Comparison of ENCODE assay signal across 1 cellular context in the genomic region with DNA sequence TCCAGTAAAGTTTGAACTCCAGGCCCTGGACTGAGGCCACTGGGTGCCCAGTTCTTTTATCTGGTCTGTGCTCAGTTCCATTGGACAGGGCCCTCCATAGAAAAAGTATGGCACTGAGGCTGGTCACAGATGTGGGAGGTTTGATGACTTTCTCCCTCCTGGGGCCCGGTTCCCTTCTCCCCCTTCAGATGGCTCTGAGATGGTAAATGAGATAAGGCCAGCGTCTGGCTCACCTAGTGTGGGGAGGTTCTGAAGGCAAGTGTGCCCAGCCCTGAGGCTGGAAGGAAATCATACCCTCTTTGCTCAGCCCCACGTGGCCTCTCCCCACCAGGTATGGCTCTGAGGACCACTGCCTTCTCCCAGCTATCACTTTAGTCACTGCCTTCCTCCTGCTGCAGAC.
TF ChIP-seq lines count a peak whose summit lies in the region.

No MANE protein-coding gene starts in this region.

TF ChIP-seq in GM23338, 12 proteins besides CTCF, POLR2A, EP300 and RAD21:
- TF ChIP-seq JUNB (IDR thresholded peaks at IDR 0.05; ENCODE audit: unreplicated experiment) (no peak), STAT1 (IDR thresholded peaks at IDR 0.05; ENCODE audit: unreplicated experiment) (no peak), CREB1 (CRISPR knock-in tag; IDR thresholded peaks at IDR 0.05; ENCODE audit: low read depth) (no peak), EZH2phosphoT487 (IDR thresholded peaks at IDR 0.05; ENCODE audit: unreplicated experiment) (no peak), POLR2AphosphoS5 (IDR thresholded peaks at IDR 0.05; ENCODE audit: low read depth) (no peak), EZH2 (IDR thresholded peaks at IDR 0.05; ENCODE audit: low read depth, unreplicated experiment) (no peak), ZNF114 (CRISPR knock-in tag; IDR thresholded peaks at IDR 0.05) (no peak), NANOG (IDR thresholded peaks at IDR 0.05; ENCODE audit: borderline replicate concordance) (no peak), ZNF331 (CRISPR knock-in tag; IDR thresholded peaks at IDR 0.05; ENCODE audit: low read depth) (no peak)
- TF ChIP-seq, protein P1, sequence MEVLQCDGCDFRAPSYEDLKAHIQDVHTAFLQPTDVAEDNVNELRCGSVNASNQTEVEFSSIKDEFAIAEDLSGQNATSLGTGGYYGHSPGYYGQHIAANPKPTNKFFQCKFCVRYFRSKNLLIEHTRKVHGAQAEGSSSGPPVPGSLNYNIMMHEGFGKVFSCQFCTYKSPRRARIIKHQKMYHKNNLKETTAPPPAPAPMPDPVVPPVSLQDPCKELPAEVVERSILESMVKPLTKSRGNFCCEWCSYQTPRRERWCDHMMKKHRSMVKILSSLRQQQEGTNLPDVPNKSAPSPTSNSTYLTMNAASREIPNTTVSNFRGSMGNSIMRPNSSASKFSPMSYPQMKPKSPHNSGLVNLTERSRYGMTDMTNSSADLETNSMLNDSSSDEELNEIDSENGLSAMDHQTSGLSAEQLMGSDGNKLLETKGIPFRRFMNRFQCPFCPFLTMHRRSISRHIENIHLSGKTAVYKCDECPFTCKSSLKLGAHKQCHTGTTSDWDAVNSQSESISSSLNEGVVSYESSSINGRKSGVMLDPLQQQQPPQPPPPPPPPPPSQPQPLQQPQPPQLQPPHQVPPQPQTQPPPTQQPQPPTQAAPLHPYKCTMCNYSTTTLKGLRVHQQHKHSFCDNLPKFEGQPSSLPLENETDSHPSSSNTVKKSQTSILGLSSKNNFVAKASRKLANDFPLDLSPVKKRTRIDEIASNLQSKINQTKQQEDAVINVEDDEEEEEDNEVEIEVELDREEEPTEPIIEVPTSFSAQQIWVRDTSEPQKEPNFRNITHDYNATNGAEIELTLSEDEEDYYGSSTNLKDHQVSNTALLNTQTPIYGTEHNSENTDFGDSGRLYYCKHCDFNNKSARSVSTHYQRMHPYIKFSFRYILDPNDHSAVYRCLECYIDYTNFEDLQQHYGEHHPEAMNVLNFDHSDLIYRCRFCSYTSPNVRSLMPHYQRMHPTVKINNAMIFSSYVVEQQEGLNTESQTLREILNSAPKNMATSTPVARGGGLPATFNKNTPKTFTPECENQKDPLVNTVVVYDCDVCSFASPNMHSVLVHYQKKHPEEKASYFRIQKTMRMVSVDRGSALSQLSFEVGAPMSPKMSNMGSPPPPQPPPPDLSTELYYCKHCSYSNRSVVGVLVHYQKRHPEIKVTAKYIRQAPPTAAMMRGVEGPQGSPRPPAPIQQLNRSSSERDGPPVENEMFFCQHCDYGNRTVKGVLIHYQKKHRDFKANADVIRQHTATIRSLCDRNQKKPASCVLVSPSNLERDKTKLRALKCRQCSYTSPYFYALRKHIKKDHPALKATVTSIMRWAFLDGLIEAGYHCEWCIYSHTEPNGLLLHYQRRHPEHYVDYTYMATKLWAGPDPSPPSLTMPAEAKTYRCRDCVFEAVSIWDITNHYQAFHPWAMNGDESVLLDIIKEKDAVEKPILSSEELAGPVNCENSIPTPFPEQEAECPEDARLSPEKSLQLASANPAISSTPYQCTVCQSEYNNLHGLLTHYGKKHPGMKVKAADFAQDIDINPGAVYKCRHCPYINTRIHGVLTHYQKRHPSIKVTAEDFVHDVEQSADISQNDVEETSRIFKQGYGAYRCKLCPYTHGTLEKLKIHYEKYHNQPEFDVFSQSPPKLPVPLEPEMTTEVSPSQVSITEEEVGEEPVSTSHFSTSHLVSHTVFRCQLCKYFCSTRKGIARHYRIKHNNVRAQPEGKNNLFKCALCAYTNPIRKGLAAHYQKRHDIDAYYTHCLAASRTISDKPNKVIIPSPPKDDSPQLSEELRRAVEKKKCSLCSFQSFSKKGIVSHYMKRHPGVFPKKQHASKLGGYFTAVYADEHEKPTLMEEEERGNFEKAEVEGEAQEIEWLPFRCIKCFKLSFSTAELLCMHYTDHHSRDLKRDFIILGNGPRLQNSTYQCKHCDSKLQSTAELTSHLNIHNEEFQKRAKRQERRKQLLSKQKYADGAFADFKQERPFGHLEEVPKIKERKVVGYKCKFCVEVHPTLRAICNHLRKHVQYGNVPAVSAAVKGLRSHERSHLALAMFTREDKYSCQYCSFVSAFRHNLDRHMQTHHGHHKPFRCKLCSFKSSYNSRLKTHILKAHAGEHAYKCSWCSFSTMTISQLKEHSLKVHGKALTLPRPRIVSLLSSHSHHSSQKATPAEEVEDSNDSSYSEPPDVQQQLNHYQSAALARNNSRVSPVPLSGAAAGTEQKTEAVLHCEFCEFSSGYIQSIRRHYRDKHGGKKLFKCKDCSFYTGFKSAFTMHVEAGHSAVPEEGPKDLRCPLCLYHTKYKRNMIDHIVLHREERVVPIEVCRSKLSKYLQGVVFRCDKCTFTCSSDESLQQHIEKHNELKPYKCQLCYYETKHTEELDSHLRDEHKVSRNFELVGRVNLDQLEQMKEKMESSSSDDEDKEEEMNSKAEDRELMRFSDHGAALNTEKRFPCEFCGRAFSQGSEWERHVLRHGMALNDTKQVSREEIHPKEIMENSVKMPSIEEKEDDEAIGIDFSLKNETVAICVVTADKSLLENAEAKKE (CRISPR knock-in tag; IDR thresholded peaks at IDR 0.05), result no peak
- TF ChIP-seq, protein P2, sequence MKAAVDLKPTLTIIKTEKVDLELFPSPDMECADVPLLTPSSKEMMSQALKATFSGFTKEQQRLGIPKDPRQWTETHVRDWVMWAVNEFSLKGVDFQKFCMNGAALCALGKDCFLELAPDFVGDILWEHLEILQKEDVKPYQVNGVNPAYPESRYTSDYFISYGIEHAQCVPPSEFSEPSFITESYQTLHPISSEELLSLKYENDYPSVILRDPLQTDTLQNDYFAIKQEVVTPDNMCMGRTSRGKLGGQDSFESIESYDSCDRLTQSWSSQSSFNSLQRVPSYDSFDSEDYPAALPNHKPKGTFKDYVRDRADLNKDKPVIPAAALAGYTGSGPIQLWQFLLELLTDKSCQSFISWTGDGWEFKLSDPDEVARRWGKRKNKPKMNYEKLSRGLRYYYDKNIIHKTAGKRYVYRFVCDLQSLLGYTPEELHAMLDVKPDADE (IDR thresholded peaks at IDR 0.05), result no peak
- TF ChIP-seq, protein P3, sequence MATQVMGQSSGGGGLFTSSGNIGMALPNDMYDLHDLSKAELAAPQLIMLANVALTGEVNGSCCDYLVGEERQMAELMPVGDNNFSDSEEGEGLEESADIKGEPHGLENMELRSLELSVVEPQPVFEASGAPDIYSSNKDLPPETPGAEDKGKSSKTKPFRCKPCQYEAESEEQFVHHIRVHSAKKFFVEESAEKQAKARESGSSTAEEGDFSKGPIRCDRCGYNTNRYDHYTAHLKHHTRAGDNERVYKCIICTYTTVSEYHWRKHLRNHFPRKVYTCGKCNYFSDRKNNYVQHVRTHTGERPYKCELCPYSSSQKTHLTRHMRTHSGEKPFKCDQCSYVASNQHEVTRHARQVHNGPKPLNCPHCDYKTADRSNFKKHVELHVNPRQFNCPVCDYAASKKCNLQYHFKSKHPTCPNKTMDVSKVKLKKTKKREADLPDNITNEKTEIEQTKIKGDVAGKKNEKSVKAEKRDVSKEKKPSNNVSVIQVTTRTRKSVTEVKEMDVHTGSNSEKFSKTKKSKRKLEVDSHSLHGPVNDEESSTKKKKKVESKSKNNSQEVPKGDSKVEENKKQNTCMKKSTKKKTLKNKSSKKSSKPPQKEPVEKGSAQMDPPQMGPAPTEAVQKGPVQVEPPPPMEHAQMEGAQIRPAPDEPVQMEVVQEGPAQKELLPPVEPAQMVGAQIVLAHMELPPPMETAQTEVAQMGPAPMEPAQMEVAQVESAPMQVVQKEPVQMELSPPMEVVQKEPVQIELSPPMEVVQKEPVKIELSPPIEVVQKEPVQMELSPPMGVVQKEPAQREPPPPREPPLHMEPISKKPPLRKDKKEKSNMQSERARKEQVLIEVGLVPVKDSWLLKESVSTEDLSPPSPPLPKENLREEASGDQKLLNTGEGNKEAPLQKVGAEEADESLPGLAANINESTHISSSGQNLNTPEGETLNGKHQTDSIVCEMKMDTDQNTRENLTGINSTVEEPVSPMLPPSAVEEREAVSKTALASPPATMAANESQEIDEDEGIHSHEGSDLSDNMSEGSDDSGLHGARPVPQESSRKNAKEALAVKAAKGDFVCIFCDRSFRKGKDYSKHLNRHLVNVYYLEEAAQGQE (IDR thresholded peaks at IDR 0.05; ENCODE audit: unreplicated experiment), result no peak
